In genomic region chr12:12992418-12993175, GRCh38 we compare ENCODE assay signal across 8 cellular contexts. TPM values are rescaled to one million over a fixed set of nuclear protein-coding genes. Genes with fewer than 3 reads are reported as not detected.
DNase-seq lines count a peak whose midpoint lies in the region; ATAC-seq and TF ChIP-seq lines count a peak whose summit lies in the region.

No MANE protein-coding gene starts in this region.

- H2AK5ac ChIP-seq in IMR-90 (ENCODE audit: low read depth, low read length), result peak overlapping the region; percentile 98

- peak overlapping the region; percentile 100; the same call in 1 of the 3 replicates for H2BK15ac ChIP-seq in IMR-90 (ENCODE audit: low read depth, low read length)

- H4K5ac ChIP-seq in IMR-90 (ENCODE audit: low read depth, low read length), result no peak overlapping the region

- TF ChIP-seq CTCF in AG04450 (IDR thresholded peaks at IDR 0.05; ENCODE audit: low read depth, low read length) (no peak), IMR-90 (conservative IDR thresholded peaks at IDR 0.05; ENCODE audit: low read depth, low read length) (no peak), mesothelial cell of epicardium (IDR thresholded peaks at IDR 0.05; ENCODE audit: unreplicated experiment) (no peak)

- no peaks in the 10 kb centered on the region for H3K27me3 Mint-ChIP-seq in mesothelial cell of epicardium (ENCODE audit: low read depth)

- dilution Hi-C loops in IMR-90 (cut with HindIII; ENCODE audit: low sequenced_read_pairs, unreplicated experiment), result no loop called here

- peak; percentile 89 for ATAC-seq in IMR-90 (ENCODE audit: low read depth)
- ATAC-seq in HG02610 (IDR thresholded peaks at IDR 0.05; ENCODE audit: unreplicated experiment), result no peak

- peaks cover 5% of the 10 kb centered on the region; the same call in 1 of the 2 replicates for H4K20me1 ChIP-seq in IMR-90 (ENCODE audit: insufficient read depth, low read length)

- H3K14ac ChIP-seq in IMR-90 (replicated peaks; ENCODE audit: low read depth, low read length), result peak overlapping the region; percentile 88

- peak overlapping the region; percentile 92 for H3K27ac ChIP-seq in AG04450 (ENCODE audit: low read depth, low read length)
- H3K27ac ChIP-seq in IMR-90 (ENCODE audit: insufficient read depth, low read length), result peak overlapping the region; percentile 99
- H3K27ac ChIP-seq in cingulate gyrus (ENCODE audit: low read depth, low read length), result peak overlapping the region; percentile 19

- peak overlapping the region; percentile 95 for H2BK5ac ChIP-seq in IMR-90 (ENCODE audit: low read depth, low read length, poor library complexity, severe bottlenecking)

- H4K91ac ChIP-seq in IMR-90 (ENCODE audit: insufficient read depth, low read depth, low read length), result peak overlapping the region; percentile 96

- H3K27me3 ChIP-seq in AG04450 (ENCODE audit: control insufficient read depth, insufficient read depth, low read length), result no peaks in the 10 kb centered on the region
- H3K27me3 ChIP-seq in IMR-90 (ENCODE audit: control insufficient read depth, insufficient read depth, low read length), result no peaks in the 10 kb centered on the region

- H2AK9ac ChIP-seq in IMR-90 (replicated peaks; ENCODE audit: low read depth, low read length, poor library complexity), result no peak overlapping the region

- H2BK120ac ChIP-seq in IMR-90 (ENCODE audit: low read depth, low read length), result peak overlapping the region; percentile 92

- H3K18ac ChIP-seq in IMR-90 (ENCODE audit: low read depth, low read length), result peak overlapping the region; percentile 95

- CTCF ChIA-PET in AG04450 (lab: Charles Lee) (interaction anchor here (0.6 to 6.8 kb wide), 7 partner anchors 16 to 263 kb away, joined by 3 to 39 read pairs (median 6); no protein-coding TSS in a partner anchor), IMR-90 (lab: Yijun Ruan, JAX) (no interaction called here)

- peak overlapping the region; percentile 89 for H3K9ac ChIP-seq in IMR-90 (ENCODE audit: low read depth, low read length)

- H3K4me3 ChIP-seq in AG04450 (ENCODE audit: low read depth, low read length) (peak overlapping the region; percentile 47), IMR-90 (ENCODE audit: insufficient read depth, low read depth, low read length) (peak overlapping the region; percentile 2; the same call in 1 of the 2 replicates)

- in situ Hi-C loops in IMR-90 (cut with MboI; ENCODE audit: low sequenced_read_pairs), result no loop called here

- peaks cover 12% of the 10 kb centered on the region for H3K9me1 ChIP-seq in IMR-90 (ENCODE audit: insufficient read depth, low read length)

- peak; percentile 30; the same call in 1 of the 2 replicates for TF ChIP-seq POLR2A in IMR-90 (IDR thresholded peaks at IDR 0.05; ENCODE audit: low read depth, low read length)

- H3K9me3 ChIP-seq in AG04450 (ENCODE audit: control insufficient read depth, insufficient read depth, low read length), result no peaks in the 10 kb centered on the region
- H3K9me3 ChIP-seq in IMR-90 (ENCODE audit: control insufficient read depth, insufficient read depth, low read length), result no peaks in the 10 kb centered on the region

- H3K79me1 ChIP-seq in IMR-90 (ENCODE audit: low read depth in 1 of 2, low read length in 2 of 2), result peaks cover 44 to 65% of the 10 kb centered on the region in 2 experiments

- no peaks in the 10 kb centered on the region for H3K9me3 Mint-ChIP-seq in mesothelial cell of epicardium

- WGBS in IMR-90 (ENCODE audit: extremely low coverage in 2 of 2, insufficient read length in 1 of 2), 2 experiments, result 17% methylated on average over 1 of the region's 8 CpGs; no CpG with 5 or more reads in 1 of the 2 experiments

- peak overlapping the region; percentile 92 for H3K4ac ChIP-seq in IMR-90 (ENCODE audit: low read depth, low read length)

- peak; percentile 93 for DNase-seq in AG04450 (ENCODE audit: low read depth, low spot score)
- DNase-seq in IMR-90, result peak; percentile 98
- DNase-seq in mesothelial cell of epicardium (ENCODE audit: low spot score in 2 of 2, unreplicated experiment in 2 of 2), result no peak
- no peak for DNase-seq in NAMALWA (ENCODE audit: low spot score)
- no peak for DNase-seq in activated T-cell treated with anti-CD3 and anti-CD28 coated beads, Interleukin-2, amount 50 U/mL, for 1 hour
- DNase-seq in activated CD8-positive, alpha-beta memory T cell treated with anti-CD3 and anti-CD28 coated beads, Interleukin-2, amount 50 U/mL, for 4 hours, result no peak

- TF ChIP-seq RAD21 in IMR-90 (IDR thresholded peaks at IDR 0.05; ENCODE audit: low read length), result peak; percentile 3; the same call in 1 of the 2 replicates

- POLR2A ChIA-PET in AG04450 (lab: Yijun Ruan, JAX), result interaction anchor here (0.6 to 1.5 kb wide), 4 partner anchors 8 to 98 kb away, joined by 3 to 4 read pairs (median 3); no protein-coding TSS in a partner anchor
- POLR2A ChIA-PET in IMR-90 (lab: Charles Lee; ENCODE audit: unreplicated experiment), result no interaction called here

- H3K4me2 ChIP-seq in IMR-90 (ENCODE audit: low read depth, low read length), result peak overlapping the region; percentile 88

- no peak overlapping the region for H3K4me3 Mint-ChIP-seq in mesothelial cell of epicardium

- H4K8ac ChIP-seq in IMR-90 (ENCODE audit: low read depth in 2 of 2, low read length in 2 of 2), result peak overlapping the region; percentile 84 to 92; a peak in 3 of 4 replicates

- peaks cover 22% of the 10 kb centered on the region for H3K4me1 ChIP-seq in IMR-90 (ENCODE audit: control insufficient read depth, insufficient read depth, low read length)

- H3K4me1 Mint-ChIP-seq in mesothelial cell of epicardium, result peaks cover 46% of the 10 kb centered on the region

- H3K36me3 ChIP-seq in IMR-90 (ENCODE audit: control insufficient read depth, insufficient read depth, low read length), result peaks cover 9% of the 10 kb centered on the region

- BruUV-seq in IMR-90 (replicated peaks; lab: Mats Ljungman, UMichigan), result no TSS peak

- peak overlapping the region; percentile 85 for H3K27ac Mint-ChIP-seq in mesothelial cell of epicardium

- peak overlapping the region; percentile 84; the same call in 1 of the 2 replicates for H2BK20ac ChIP-seq in IMR-90 (ENCODE audit: low read depth, low read length)

- intact Hi-C loops in IMR-90 (cut with micrococcal nuclease), result loop anchor here (5.0 to 10.0 kb wide), 2 partner anchors 270 to 1172 kb away; no protein-coding TSS in a partner anchor

- H2AFZ ChIP-seq in IMR-90 (replicated peaks; ENCODE audit: low read length, poor library complexity), result peak overlapping the region; percentile 48

- peak overlapping the region; percentile 61 for H3K56ac ChIP-seq in IMR-90 (ENCODE audit: extremely low read depth, insufficient read depth, low read length)

- H3K36me3 Mint-ChIP-seq in mesothelial cell of epicardium, result peaks cover 5% of the 10 kb centered on the region

- H3K23ac ChIP-seq in IMR-90 (ENCODE audit: low read depth, low read length), result peak overlapping the region; percentile 65; the same call in 1 of the 2 replicates

TF ChIP-seq in IMR-90, 13 proteins besides CTCF, POLR2A, EP300 and RAD21 (continues in another document):
- TF ChIP-seq BHLHE40 (IDR thresholded peaks at IDR 0.05; ENCODE audit: low read depth, low read length) (peak; percentile 50; the same call in 1 of the 2 replicates), SMC3 (IDR thresholded peaks at IDR 0.05; ENCODE audit: low read depth, low read length) (0 out of 2 replicates have a peak, but pooled peaks have one; percentile 10), CEBPB (IDR thresholded peaks at IDR 0.05; ENCODE audit: low read depth, low read length) (peak; percentile 96), USF2 (IDR thresholded peaks at IDR 0.05; ENCODE audit: low read depth, low read length) (no peak; the same call in 1 of the 2 replicates), ELK1 (IDR thresholded peaks at IDR 0.05; ENCODE audit: borderline replicate concordance, low read depth, low read length) (no peak), MXI1 (IDR thresholded peaks at IDR 0.05; ENCODE audit: borderline replicate concordance, low read depth, low read length) (peak; percentile 79), MAFK (IDR thresholded peaks at IDR 0.05; ENCODE audit: low read depth, low read length) (peak; percentile 79)

RNA-seq across cellular contexts. Expression of gene HEBP1, which starts 7.5 kb away (rescaled TPM):
- polyA plus RNA-seq in AG04450 (2011; rRNA removed), result 57.7 and 76.3 TPM in 2 replicates
- 51.4 and 68.3 TPM in 2 replicates for polyA minus RNA-seq in AG04450 (2011; rRNA and poly(A)+ RNA removed)
- total RNA-seq in IMR-90 (2012; rRNA removed), result 14.7 and 18.8 TPM in 2 replicates
- polyA plus RNA-seq in IMR-90 (2012; rRNA removed), result 44.2 and 49.2 TPM in 2 replicates
- 51.3 and 60.0 TPM in 2 replicates for polyA plus RNA-seq in IMR-90 (2012; cell fraction: cytosol; rRNA removed)
- 16.0 and 25.4 TPM in 2 replicates for polyA plus RNA-seq in IMR-90 (2012; cell fraction: nucleus; rRNA removed; ENCODE audit: low replicate concordance)
- total RNA-seq in mesothelial cell of epicardium, result 55.0 to 63.5 TPM (median 58.6 TPM) in 3 replicates

RNA-seq across cellular contexts. Expression of gene GPRC5D, which starts 40.6 kb away (rescaled TPM):
- not detected in 2 replicates for polyA plus RNA-seq in AG04450 (2011; rRNA removed)
- not detected in 2 replicates for polyA minus RNA-seq in AG04450 (2011; rRNA and poly(A)+ RNA removed)
- total RNA-seq in IMR-90 (2012; rRNA removed), result not detected in 2 replicates
- not detected in 2 replicates for polyA plus RNA-seq in IMR-90 (2012; rRNA removed)
- polyA plus RNA-seq in IMR-90 (2012; cell fraction: cytosol; rRNA removed), result not detected in 2 replicates
- polyA plus RNA-seq in IMR-90 (2012; cell fraction: nucleus; rRNA removed; ENCODE audit: low replicate concordance), result not detected in 2 replicates
- total RNA-seq in mesothelial cell of epicardium, result not detected in 3 replicates

RNA-seq across cellular contexts. Expression of gene FAM234B, which starts 51.6 kb away (rescaled TPM):
- polyA plus RNA-seq in AG04450 (2011; rRNA removed) (6.1 and 7.3 TPM in 2 replicates), IMR-90 (2012; rRNA removed) (3.6 and 3.7 TPM in 2 replicates)
- polyA minus RNA-seq in AG04450 (2011; rRNA and poly(A)+ RNA removed), result 17.2 TPM in 2 replicates
- total RNA-seq in IMR-90 (2012; rRNA removed) (6.7 and 8.6 TPM in 2 replicates), mesothelial cell of epicardium (8.6 to 9.5 TPM (median 9.1 TPM) in 3 replicates)
- polyA plus RNA-seq in IMR-90 (2012; cell fraction: cytosol; rRNA removed), result 2.2 and 2.5 TPM in 2 replicates
- polyA plus RNA-seq in IMR-90 (2012; cell fraction: nucleus; rRNA removed; ENCODE audit: low replicate concordance), result 1.7 and 3.8 TPM in 2 replicates

Comparison
In these comparisons a context has a peak if more than half of its experiments do, and no peak if none do; other contexts are left out.
1. DNase-seq: peak in AG04450 (single experiment) and IMR-90 (single experiment); none in mesothelial cell of epicardium (0 of 2), NAMALWA (single experiment), activated T-cell treated with anti-CD3 and anti-CD28 coated beads, Interleukin-2, amount 50 U/mL, for 1 hour (single experiment) and activated CD8-positive, alpha-beta memory T cell treated with anti-CD3 and anti-CD28 coated beads, Interleukin-2, amount 50 U/mL, for 4 hours (single experiment).
2. H3K27ac ChIP-seq: peak in every context shown above with its lines; median percentile 99 in IMR-90; 92 in AG04450; 19 in cingulate gyrus.